Comparison of ENCODE assay signal across 25 cellular contexts in genomic region chr5:124030043-124030461, GRCh38.
DNase-seq lines count a peak whose midpoint lies in the region; ATAC-seq and TF ChIP-seq lines count a peak whose summit lies in the region.
"Had no signal": no experiment of that assay in that cellular context is flagged by ENCODE, and none has a peak within 500 bp of the region (broad histone marks: within the 10 kb centered on the region; RNA-seq: fewer than 3 reads in every experiment).

No MANE protein-coding gene starts in this region.

- H3K27ac ChIP-seq in SK-N-SH (ENCODE audit: low read depth in 2 of 2, low read length in 1 of 2) (peak overlapping the region in 1 of 2 experiments; percentile 51; a peak in 2 of 4 replicates), gastroesophageal sphincter (peak overlapping the region in 3 of 4 donors; percentile 5 to 28 (median 21)), osteoblast (ENCODE audit: low read depth, low read length) (no peak overlapping the region), ovary (no peak overlapping the region)
- H3K27ac ChIP-seq: cardiac muscle cell, coronary artery, Peyer's patch, right lobe of liver had no signal

- no peak for TF ChIP-seq EP300 in SK-N-SH (IDR thresholded peaks at IDR 0.05; ENCODE audit: borderline replicate concordance in 1 of 2, low read depth in 1 of 2, low read length in 1 of 2)
- TF ChIP-seq EP300 in gastroesophageal sphincter (IDR thresholded peaks at IDR 0.05): no peak
- TF ChIP-seq EP300 in ovary (IDR thresholded peaks at IDR 0.05): no peak

- H4K20me1 ChIP-seq in SK-N-SH (ENCODE audit: insufficient read depth) (no peaks in the 10 kb centered on the region), osteoblast (ENCODE audit: insufficient read depth, low read length) (no peaks in the 10 kb centered on the region)

- H3K4me1 ChIP-seq in SK-N-SH (ENCODE audit: control insufficient read depth in 1 of 2, insufficient read depth in 2 of 2, low read depth in 1 of 2, low read length in 1 of 2): peaks cover 0 to 4% of the 10 kb centered on the region in 2 experiments; a peak in 1 of 4 replicates
- peaks cover 0 to 14% (median 0%) of the 10 kb centered on the region in 3 donors for H3K4me1 ChIP-seq in gastroesophageal sphincter
- H3K4me1 ChIP-seq in osteoblast (ENCODE audit: insufficient read depth, low read length): no peaks in the 10 kb centered on the region
- H3K4me1 ChIP-seq in ovary (ENCODE audit: insufficient read depth): no peaks in the 10 kb centered on the region
- H3K4me1 ChIP-seq: right lobe of liver had no signal

- CTCF ChIA-PET in SK-N-SH (lab: Yijun Ruan, JAX): interaction anchor here (1.2 to 3.2 kb wide), 2 partner anchors 10 to 14 kb away, joined by 3 to 13 read pairs; no protein-coding TSS in a partner anchor

- H3K9me3 ChIP-seq in SK-N-SH (no peaks in the 10 kb centered on the region), gastroesophageal sphincter (no peaks in the 10 kb centered on the region), osteoblast (ENCODE audit: low read depth, low read length) (no peaks in the 10 kb centered on the region), ovary (no peaks in the 10 kb centered on the region)
- H3K9me3 ChIP-seq: Peyer's patch, right lobe of liver had no signal

- ATAC-seq in gastroesophageal sphincter: no peak
- ATAC-seq in GM19467 (IDR thresholded peaks at IDR 0.05; ENCODE audit: unreplicated experiment): no peak
- ATAC-seq in HG03139 (IDR thresholded peaks at IDR 0.05; ENCODE audit: unreplicated experiment): no peak
- ATAC-seq in HG02610 (IDR thresholded peaks at IDR 0.05; ENCODE audit: unreplicated experiment): no peak
- ATAC-seq: activated CD4-positive, CD25-positive, alpha-beta regulatory T cell treated with anti-CD3 and anti-CD28 coated beads, Interleukin-2, amount 50 U/mL, for 24 hours; activated CD8-positive, alpha-beta T cell treated with anti-CD3 and anti-CD28 coated beads, Interleukin-2, amount 10 ng/mL, durations not matched to agents 7 days and 5 days; activated naive CD4-positive, alpha-beta T cell treated with anti-CD3 and anti-CD28 coated beads, Interleukin-2, amount 50 U/mL, for 72 hours; esophagus mucosa; natural killer cell; right lobe of liver; stimulated activated effector memory CD8-positive, alpha-beta T cell treated with anti-CD3 and anti-CD28 coated beads, Interleukin-12 subunit alpha, Interleukin-12 subunit beta, amount 100 ng/mL, for 72 hours had no signal

- no peak for TF ChIP-seq RAD21 in SK-N-SH (IDR thresholded peaks at IDR 0.05; ENCODE audit: low read length)

- no peak overlapping the region for H3K4me2 ChIP-seq in SK-N-SH
- no peak overlapping the region for H3K4me2 ChIP-seq in osteoblast (ENCODE audit: insufficient read depth, low read length)

- H3K79me2 ChIP-seq in SK-N-SH (ENCODE audit: insufficient read depth) (no peaks in the 10 kb centered on the region), osteoblast (ENCODE audit: insufficient read depth, low read length) (no peaks in the 10 kb centered on the region)

- TF ChIP-seq POLR2A in gastroesophageal sphincter (IDR thresholded peaks at IDR 0.05): no peak
- TF ChIP-seq POLR2A in ovary (IDR thresholded peaks at IDR 0.05): no peak

- H3K9ac ChIP-seq in SK-N-SH: no peak overlapping the region

- H3K9me2 ChIP-seq in SK-N-SH: no peaks in the 10 kb centered on the region; the same call in 1 of the 2 replicates

- 50% methylated on average over 5 of the region's 5 CpGs for WGBS in SK-N-SH (ENCODE audit: low lambda C conversion rate)
- WGBS in gastroesophageal sphincter (ENCODE audit: low coverage in 1 of 2), 2 donors: 20 to 29% methylated on average over 5 of the region's 5 CpGs
- 84 to 90% (median 87%) methylated on average over 5 of the region's 5 CpGs for WGBS in ovary, 3 donors

- H3K27me3 ChIP-seq in SK-N-SH (ENCODE audit: insufficient read depth): no peaks in the 10 kb centered on the region
- H3K27me3 ChIP-seq in gastroesophageal sphincter: no peaks in the 10 kb centered on the region
- no peaks in the 10 kb centered on the region for H3K27me3 ChIP-seq in osteoblast (ENCODE audit: insufficient read depth, low read length)
- H3K27me3 ChIP-seq in ovary: no peaks in the 10 kb centered on the region
- H3K27me3 ChIP-seq: cardiac muscle cell, Peyer's patch, right lobe of liver had no signal

- TF ChIP-seq CTCF in SK-N-SH (IDR thresholded peaks at IDR 0.05): no peak
- TF ChIP-seq CTCF in gastroesophageal sphincter (IDR thresholded peaks at IDR 0.05): no peak
- no peak for TF ChIP-seq CTCF in osteoblast (IDR thresholded peaks at IDR 0.05; ENCODE audit: extremely low read depth, low read depth, low read length)
- TF ChIP-seq CTCF in ovary (IDR thresholded peaks at IDR 0.05): no peak

- no peak overlapping the region for H3K4me3 ChIP-seq in SK-N-SH (ENCODE audit: low read depth in 2 of 2, low read length in 1 of 2)
- H3K4me3 ChIP-seq in gastroesophageal sphincter: no peak overlapping the region
- H3K4me3 ChIP-seq in osteoblast (ENCODE audit: insufficient read depth, low read length): no peak overlapping the region
- H3K4me3 ChIP-seq in ovary: no peak overlapping the region
- H3K4me3 ChIP-seq: cardiac muscle cell, coronary artery, Peyer's patch, right lobe of liver had no signal

- no peaks in the 10 kb centered on the region for H3F3A ChIP-seq in SK-N-SH (replicated peaks; ENCODE audit: insufficient read depth)

- H3K36me3 ChIP-seq in SK-N-SH (replicated peaks in 1 of 2; ENCODE audit: control insufficient read depth in 1 of 2, insufficient read depth in 2 of 2, low read length in 1 of 2): no peaks in the 10 kb centered on the region
- no peaks in the 10 kb centered on the region for H3K36me3 ChIP-seq in gastroesophageal sphincter
- H3K36me3 ChIP-seq in osteoblast (ENCODE audit: insufficient read depth, low read length): no peaks in the 10 kb centered on the region
- no peaks in the 10 kb centered on the region for H3K36me3 ChIP-seq in ovary
- H3K36me3 ChIP-seq: cardiac muscle cell, Peyer's patch, right lobe of liver had no signal

- H2AFZ ChIP-seq in SK-N-SH (ENCODE audit: low read depth): no peak overlapping the region
- H2AFZ ChIP-seq in osteoblast (ENCODE audit: low read length): peak overlapping the region; percentile 18

- intact Hi-C loops in ovary (cut with DNase I): no loop called here

- DNase-seq in Ammon's horn (ENCODE audit: low spot score): peak; percentile 29
- peak; percentile 2 for DNase-seq in SK-N-SH
- DNase-seq in osteoblast (ENCODE audit: insufficient read length, low spot score, missing footprints): peak; percentile 5
- DNase-seq in ovary: no peak
- DNase-seq: 8988T; activated CD8-positive, alpha-beta T cell treated with anti-CD3 and anti-CD28 coated beads, Interleukin-2, amount 10 ng/mL, durations not matched to agents 7 days and 5 days; CD4-positive, CD25-positive, alpha-beta regulatory T cell; endodermal cell; natural killer cell; NCI-H1048; NCI-H187; NCI-H526; Peyer's patch; right lobe of liver; stimulated activated CD4-positive, alpha-beta T cell treated with anti-CD3 and anti-CD28 coated beads, Interleukin-4, amount 100 ng/mL, for 24 hours had no signal

- POLR2A ChIA-PET in SK-N-SH (lab: Yijun Ruan, JAX): no interaction called here

TF ChIP-seq in SK-N-SH, 30 proteins besides CTCF, POLR2A, EP300 and RAD21:
- TF ChIP-seq SIN3A (IDR thresholded peaks at IDR 0.05; ENCODE audit: borderline replicate concordance, low read depth, low read length) (no peak), TAF1 (IDR thresholded peaks at IDR 0.05; ENCODE audit: borderline replicate concordance, low read depth, low read length) (no peak), RXRA (IDR thresholded peaks at IDR 0.05; ENCODE audit: borderline replicate concordance, low read depth) (no peak), JUND (IDR thresholded peaks at IDR 0.05) (no peak), FOXM1 (IDR thresholded peaks at IDR 0.05; ENCODE audit: low read depth) (no peak), RCOR1 (IDR thresholded peaks at IDR 0.05; ENCODE audit: low read length) (no peak), YY1 (IDR thresholded peaks at IDR 0.05; ENCODE audit: low read depth) (no peak), CHD2 (IDR thresholded peaks at IDR 0.05; ENCODE audit: low read length, partially characterized antibody) (no peak)
- TF ChIP-seq, protein P1, sequence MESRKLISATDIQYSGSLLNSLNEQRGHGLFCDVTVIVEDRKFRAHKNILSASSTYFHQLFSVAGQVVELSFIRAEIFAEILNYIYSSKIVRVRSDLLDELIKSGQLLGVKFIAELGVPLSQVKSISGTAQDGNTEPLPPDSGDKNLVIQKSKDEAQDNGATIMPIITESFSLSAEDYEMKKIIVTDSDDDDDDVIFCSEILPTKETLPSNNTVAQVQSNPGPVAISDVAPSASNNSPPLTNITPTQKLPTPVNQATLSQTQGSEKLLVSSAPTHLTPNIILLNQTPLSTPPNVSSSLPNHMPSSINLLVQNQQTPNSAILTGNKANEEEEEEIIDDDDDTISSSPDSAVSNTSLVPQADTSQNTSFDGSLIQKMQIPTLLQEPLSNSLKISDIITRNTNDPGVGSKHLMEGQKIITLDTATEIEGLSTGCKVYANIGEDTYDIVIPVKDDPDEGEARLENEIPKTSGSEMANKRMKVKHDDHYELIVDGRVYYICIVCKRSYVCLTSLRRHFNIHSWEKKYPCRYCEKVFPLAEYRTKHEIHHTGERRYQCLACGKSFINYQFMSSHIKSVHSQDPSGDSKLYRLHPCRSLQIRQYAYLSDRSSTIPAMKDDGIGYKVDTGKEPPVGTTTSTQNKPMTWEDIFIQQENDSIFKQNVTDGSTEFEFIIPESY (IDR thresholded peaks at IDR 0.05; ENCODE audit: borderline replicate concordance, low read depth): no peak
- TF ChIP-seq, protein P2, sequence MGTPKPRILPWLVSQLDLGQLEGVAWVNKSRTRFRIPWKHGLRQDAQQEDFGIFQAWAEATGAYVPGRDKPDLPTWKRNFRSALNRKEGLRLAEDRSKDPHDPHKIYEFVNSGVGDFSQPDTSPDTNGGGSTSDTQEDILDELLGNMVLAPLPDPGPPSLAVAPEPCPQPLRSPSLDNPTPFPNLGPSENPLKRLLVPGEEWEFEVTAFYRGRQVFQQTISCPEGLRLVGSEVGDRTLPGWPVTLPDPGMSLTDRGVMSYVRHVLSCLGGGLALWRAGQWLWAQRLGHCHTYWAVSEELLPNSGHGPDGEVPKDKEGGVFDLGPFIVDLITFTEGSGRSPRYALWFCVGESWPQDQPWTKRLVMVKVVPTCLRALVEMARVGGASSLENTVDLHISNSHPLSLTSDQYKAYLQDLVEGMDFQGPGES (IDR thresholded peaks at IDR 0.05; ENCODE audit: low read depth, low read length): no peak

Comparison
In these comparisons a context has a peak if more than half of its experiments do, and no peak if none do; other contexts are left out.
1. DNase-seq: peak in Ammon's horn (single experiment), SK-N-SH (single experiment) and osteoblast (single experiment); none in ovary (0 of 5).
2. H3K27ac ChIP-seq: peak in gastroesophageal sphincter (3 of 4); none in osteoblast (single experiment) and ovary (0 of 2).